ENCODE assay signal across 18 cellular contexts in genomic region chr11:2570211-2570811, GRCh38.
"Had no signal": no experiment of that assay in that cellular context is flagged by ENCODE, and none has a peak within 500 bp of the region (broad histone marks: within the 10 kb centered on the region; RNA-seq: fewer than 3 reads in every experiment).

No MANE protein-coding gene starts in this region.

- H3K4me3 ChIP-seq: body of pancreas, esophagus muscularis mucosa, thyroid gland had no signal

- H3K9me3 ChIP-seq: body of pancreas, esophagus muscularis mucosa, thyroid gland had no signal

- ATAC-seq: body of pancreas; effector memory CD8-positive, alpha-beta T cell had no signal

- H3K27ac ChIP-seq: body of pancreas, esophagus muscularis mucosa, thyroid gland, WERI-Rb-1 had no signal

- H3K36me3 ChIP-seq: thyroid gland, WERI-Rb-1 had no signal

- H3K27me3 ChIP-seq: body of pancreas, esophagus muscularis mucosa, thyroid gland had no signal

- H3K4me1 ChIP-seq: body of pancreas, esophagus muscularis mucosa had no signal

- DNase-seq: activated CD4-positive, CD25-positive, alpha-beta regulatory T cell treated with anti-CD3 and anti-CD28 coated beads, Interleukin-2, amount 50 U/mL, for 72 hours; activated naive CD4-positive, alpha-beta T cell; activated T-cell treated with anti-CD3 and anti-CD28 coated beads, Interleukin-2, amount 50 U/mL, for 1 hour; central memory CD4-positive, alpha-beta T cell; effector memory CD8-positive, alpha-beta T cell; glutamatergic neuron; hippocampal formation; kidney glomerular epithelial cell; mesenchymal stem cell; nephron progenitor cell; nucleus accumbens; stimulated activated CD4-positive, alpha-beta T cell treated with anti-CD3 and anti-CD28 coated beads, Interleukin-12 subunit alpha, Interleukin-12 subunit beta, amount 100 ng/mL, for 4 hours; stimulated activated CD4-positive, alpha-beta T cell treated with anti-CD3 and anti-CD28 coated beads, Interleukin-4, amount 100 ng/mL, for 4 hours; substantia nigra; thyroid gland; WERI-Rb-1 had no signal
